In genomic region chr22:39522091-39522490, GRCh38 we compare ENCODE assay signal across 8 cellular contexts. TPM values are rescaled to one million over a fixed set of nuclear protein-coding genes. Genes with fewer than 3 reads are reported as not detected.
A peak's percentile ranks its signal among the peaks of the same experiment; 100 is the strongest.
DNase-seq lines count a peak whose midpoint lies in the region; ATAC-seq and TF ChIP-seq lines count a peak whose summit lies in the region.
"Not testable (repeated sequence)": the region's sequence is repeated elsewhere in the genome, so short reads cannot be mapped to it uniquely, and the experiment has no call there.
"Had no signal": no experiment of that assay in that cellular context is flagged by ENCODE, and none has a peak within 500 bp of the region (broad histone marks: within the 10 kb centered on the region; RNA-seq: fewer than 3 reads in every experiment).

No MANE protein-coding gene starts in this region.

- H3K27ac ChIP-seq in foreskin keratinocyte (peak overlapping the region; percentile 97), gastrocnemius medialis (peak overlapping the region; percentile 95 to 100 (median 100))

- H3K4me3 ChIP-seq in GM08714 (ENCODE audit: low read length) (peak overlapping the region; percentile 86), NT2/D1 (ENCODE audit: insufficient read length, low read depth) (peak overlapping the region; percentile 97), cardiac fibroblast (replicated peaks in 1 of 2; ENCODE audit: low read depth in 2 of 2, low read length in 2 of 2) (peak overlapping the region; percentile 95), mononuclear cell (ENCODE audit: low read length) (peak overlapping the region; percentile 100), gastrocnemius medialis (peak overlapping the region; percentile 88 to 100 (median 99))

- in situ Hi-C loops in gastrocnemius medialis (cut with MboI; ENCODE audit: low sequenced_read_pairs in 4 of 4), result loop anchor here in 2 of 4 donors (25.0 kb wide), 2 partner anchors 210 to 360 kb away; partner anchors contain the start of genes CBX7 (in 2 of the 2) and RPL3 (in 1 of the 2)

- not testable (repeated sequence) for DNase-seq in NT2/D1 (ENCODE audit: low read depth, low spot score); activated CD8-positive, alpha-beta memory T cell treated with anti-CD3 and anti-CD28 coated beads, Interleukin-2, amount 10 ng/mL, durations not matched to agents 7 days and 5 days; cardiac fibroblast (ENCODE audit: low read depth in 2 of 2); foreskin keratinocyte; gastrocnemius medialis

- peak overlapping the region; percentile 99 for H3K9ac ChIP-seq in NT2/D1 (ENCODE audit: insufficient read length, low read depth)

- H3K27ac Mint-ChIP-seq in activated CD8-positive, alpha-beta memory T cell treated with anti-CD3 and anti-CD28 coated beads, Interleukin-2, amount 10 ng/mL, durations not matched to agents 7 days and 5 days, result peak overlapping the region; percentile 94

- peaks cover 57% of the 10 kb centered on the region for H3K4me1 Mint-ChIP-seq in activated CD8-positive, alpha-beta memory T cell treated with anti-CD3 and anti-CD28 coated beads, Interleukin-2, amount 10 ng/mL, durations not matched to agents 7 days and 5 days

- peaks cover 50% of the 10 kb centered on the region for H3K36me3 ChIP-seq in NT2/D1 (ENCODE audit: insufficient read depth, insufficient read length, low read length)
- peaks cover 0 to 33% of the 10 kb centered on the region in 2 donors for H3K36me3 ChIP-seq in gastrocnemius medialis

- CTCF ChIA-PET in activated CD8-positive, alpha-beta memory T cell treated with anti-CD3 and anti-CD28 coated beads, Interleukin-2, amount 10 ng/mL, durations not matched to agents 7 days and 5 days (lab: Charles Lee), result interaction anchor here (1.1 to 11.2 kb wide), 2 partner anchors 10 to 28 kb away, joined by 5 to 251 read pairs; no protein-coding TSS in a partner anchor

- not testable (repeated sequence) for H3K9me3 ChIP-seq in NT2/D1 (ENCODE audit: insufficient read depth, low read length); mononuclear cell (ENCODE audit: low read depth, low read length); gastrocnemius medialis

- H3K9me3 Mint-ChIP-seq in activated CD8-positive, alpha-beta memory T cell treated with anti-CD3 and anti-CD28 coated beads, Interleukin-2, amount 10 ng/mL, durations not matched to agents 7 days and 5 days (ENCODE audit: low read depth), result not testable (repeated sequence)

- TF ChIP-seq POLR2A in gastrocnemius medialis (IDR thresholded peaks at IDR 0.05), result not testable (repeated sequence)

- peaks cover 48% of the 10 kb centered on the region for H3K36me3 Mint-ChIP-seq in activated CD8-positive, alpha-beta memory T cell treated with anti-CD3 and anti-CD28 coated beads, Interleukin-2, amount 10 ng/mL, durations not matched to agents 7 days and 5 days

- not testable (repeated sequence) for H3K4me1 ChIP-seq in NT2/D1 (ENCODE audit: insufficient read depth, insufficient read length); foreskin keratinocyte
- H3K4me1 ChIP-seq in mononuclear cell (ENCODE audit: insufficient read depth, low read length) (peaks cover 71% of the 10 kb centered on the region), gastrocnemius medialis (peaks cover 56 to 60% of the 10 kb centered on the region in 2 donors)

- not testable (repeated sequence) for H3K27me3 ChIP-seq in NT2/D1 (ENCODE audit: insufficient read depth, insufficient read length); foreskin keratinocyte; mononuclear cell (ENCODE audit: insufficient read depth, low read length); gastrocnemius medialis

- H3K4me3 Mint-ChIP-seq in activated CD8-positive, alpha-beta memory T cell treated with anti-CD3 and anti-CD28 coated beads, Interleukin-2, amount 10 ng/mL, durations not matched to agents 7 days and 5 days, result peak overlapping the region; percentile 86

- ATAC-seq in activated CD8-positive, alpha-beta memory T cell treated with anti-CD3 and anti-CD28 coated beads, Interleukin-2, amount 10 ng/mL, durations not matched to agents 7 days and 5 days; foreskin keratinocyte; gastrocnemius medialis: not testable (repeated sequence)

- not testable (repeated sequence) for TF ChIP-seq CTCF in cardiac fibroblast (IDR thresholded peaks at IDR 0.05; ENCODE audit: low read depth, low read length); foreskin keratinocyte (conservative IDR thresholded peaks at IDR 0.05); gastrocnemius medialis (IDR thresholded peaks at IDR 0.05 in 4 of 5, conservative IDR thresholded peaks at IDR 0.05 in 1 of 5)

- intact Hi-C loops in gastrocnemius medialis (cut with DNase I; ENCODE audit: low total_unique reads), result loop anchor here (10.0 kb wide), 4 partner anchors 753 to 1917 kb away; partner anchors contain the start of genes GGA1, MRTFA and SUN2

- not testable (repeated sequence) for H3K27me3 Mint-ChIP-seq in activated CD8-positive, alpha-beta memory T cell treated with anti-CD3 and anti-CD28 coated beads, Interleukin-2, amount 10 ng/mL, durations not matched to agents 7 days and 5 days

RNA-seq across cellular contexts. Expression of gene ATF4, which starts 1.7 kb away (rescaled TPM):
- 100 to 1,000 TPM; 365 to 501 TPM for total RNA-seq in activated CD8-positive, alpha-beta memory T cell treated with anti-CD3 and anti-CD28 coated beads, Interleukin-2, amount 10 ng/mL, durations not matched to agents 7 days and 5 days
- total RNA-seq in foreskin keratinocyte (541 and 610 TPM in 2 replicates), mononuclear cell (274 TPM), gastrocnemius medialis (100 to 1,000 TPM; 480 to 666 (median 533) TPM)
- 662 and 690 TPM in 2 replicates for polyA plus RNA-seq in foreskin keratinocyte

RNA-seq across cellular contexts. Expression of gene RPS19BP1, which starts 10.5 kb away (rescaled TPM):
- 10 to 100 TPM; 64.8 to 81.6 TPM for total RNA-seq in activated CD8-positive, alpha-beta memory T cell treated with anti-CD3 and anti-CD28 coated beads, Interleukin-2, amount 10 ng/mL, durations not matched to agents 7 days and 5 days
- 117 and 125 TPM in 2 replicates for total RNA-seq in foreskin keratinocyte
- 192 TPM in 2 replicates for polyA plus RNA-seq in foreskin keratinocyte
- total RNA-seq in mononuclear cell, result 49.2 TPM
- 100 to 1,000 TPM in 2 of 4 donors, 10 to 100 TPM in 2; 72.2 to 128 (median 104) TPM for total RNA-seq in gastrocnemius medialis

RNA-seq across cellular contexts. Expression of gene MIEF1, which starts 20.0 kb away (rescaled TPM):
- total RNA-seq in activated CD8-positive, alpha-beta memory T cell treated with anti-CD3 and anti-CD28 coated beads, Interleukin-2, amount 10 ng/mL, durations not matched to agents 7 days and 5 days, result 10 to 100 TPM; 40.6 to 45.7 TPM
- total RNA-seq in foreskin keratinocyte (27.6 and 28.0 TPM in 2 replicates), mononuclear cell (26.4 TPM), gastrocnemius medialis (10 to 100 TPM; 11.4 to 25.4 (median 12.9) TPM)
- 10.0 and 11.2 TPM in 2 replicates for polyA plus RNA-seq in foreskin keratinocyte

RNA-seq across cellular contexts. Expression of gene CACNA1I, which starts 48.5 kb away (rescaled TPM):
- 1 to 10 TPM in 1 of 2 experiments, under 1 TPM in 1; 0.30 to 1.8 TPM for total RNA-seq in activated CD8-positive, alpha-beta memory T cell treated with anti-CD3 and anti-CD28 coated beads, Interleukin-2, amount 10 ng/mL, durations not matched to agents 7 days and 5 days
- total RNA-seq in foreskin keratinocyte (under 0.01 TPM in 1 of 2 replicates, not detected in the other), mononuclear cell (8.0 TPM), gastrocnemius medialis (not detected)
- polyA plus RNA-seq in foreskin keratinocyte, result not detected in 2 replicates
- total RNA-seq: glomerular endothelial cell had no signal
